8 cellular contexts compared by ENCODE assay signal in the genomic region with DNA sequence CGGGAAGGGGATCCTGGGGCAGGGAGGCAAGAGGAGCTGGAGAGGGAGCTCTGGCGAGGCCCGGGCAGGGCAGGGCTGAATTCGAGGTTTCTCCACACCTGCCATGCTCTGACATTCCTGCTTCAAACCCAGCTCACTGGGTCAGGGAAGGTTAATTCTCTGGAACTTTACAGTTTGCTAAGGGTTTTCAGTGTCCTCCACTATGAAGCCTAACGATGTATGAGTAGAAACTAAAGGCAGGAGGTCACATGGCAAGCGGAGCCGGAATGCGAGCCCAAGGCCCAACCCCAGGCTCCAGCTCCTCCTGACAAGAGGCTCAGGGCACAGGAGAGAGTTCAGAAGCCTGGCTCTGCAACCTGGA. TPM values are rescaled to one million over a fixed set of nuclear protein-coding genes. Genes with fewer than 3 reads are reported as not detected.
DNase-seq lines count a peak whose midpoint lies in the region; ATAC-seq and TF ChIP-seq lines count a peak whose summit lies in the region.
"Had no signal": no experiment of that assay in that cellular context is flagged by ENCODE, and none has a peak within 500 bp of the region (broad histone marks: within the 10 kb centered on the region; RNA-seq: fewer than 3 reads in every experiment).

No MANE protein-coding gene starts in this region.

- CTCF ChIA-PET in WTC11 (lab: Charles Lee), result interaction anchor here (0.8 to 8.0 kb wide), 27 partner anchors 9 to 269 kb away, joined by 3 to 177 read pairs (median 7); partner anchors contain the start of genes ACBD4, C1QL1, GFAP and NMT1

- no peak overlapping the region for H3K4me2 ChIP-seq in H9 (ENCODE audit: insufficient read depth, insufficient read length, low read length)

- no peak overlapping the region for H3T11ph ChIP-seq in H9 (ENCODE audit: low read length)

- H3K79me2 ChIP-seq in H9 (ENCODE audit: insufficient read depth, low read length), result no peaks in the 10 kb centered on the region

- peaks cover 2% of the 10 kb centered on the region for H4K20me1 ChIP-seq in H9 (ENCODE audit: control insufficient read depth, insufficient read depth, insufficient read length)

- no CpG with 5 or more reads among the region's 8 CpGs for WGBS in H9 (ENCODE audit: extremely low coverage, insufficient read length, low lambda C conversion rate)

- peaks cover 25 to 33% of the 10 kb centered on the region in 2 experiments for H3K4me1 Mint-ChIP-seq in H9
- H3K4me1 Mint-ChIP-seq in WTC11, result peaks cover 27% of the 10 kb centered on the region

- no peak overlapping the region for H3K14ac ChIP-seq in H9 (ENCODE audit: insufficient read depth, low read length)

- no peak overlapping the region for H2BK20ac ChIP-seq in H9 (ENCODE audit: low read depth, low read length, poor library complexity, severe bottlenecking)

- H3K27ac ChIP-seq in H9 (ENCODE audit: insufficient read length, low read depth, low read length) (no peak overlapping the region), stomach smooth muscle (ENCODE audit: low read length) (peak overlapping the region; percentile 86)

- H3K27ac Mint-ChIP-seq in H9 (no peak overlapping the region), WTC11 (no peak overlapping the region)
- H3K27ac Mint-ChIP-seq: activated CD4-positive, alpha-beta memory T cell treated with anti-CD3 and anti-CD28 coated beads for 36 hours had no signal

- DNase-seq in H9, result no peak
- DNase-seq in WTC11 (ENCODE audit: low spot score), result no peak
- DNase-seq in left colon, result no peak
- no peak for DNase-seq in amygdala (lab: John Stamatoyannopoulos, UW)
- DNase-seq in stimulated activated naive CD4-positive, alpha-beta T cell (lab: John Stamatoyannopoulos, UW), result no peak
- DNase-seq in HT-29 (ENCODE audit: low spot score), result no peak

- H3K18ac ChIP-seq in H9 (ENCODE audit: insufficient read length, low read depth, low read length), result no peak overlapping the region

- H2AK5ac ChIP-seq in H9 (ENCODE audit: insufficient read length, low read length), result no peak overlapping the region

- POLR2A ChIA-PET in WTC11 (lab: Charles Lee), result interaction anchor here (1.0 to 1.9 kb wide), 2 partner anchors 39 to 126 kb away, joined by 3 to 5 read pairs; partner anchors contain the start of genes HEXIM1 and NMT1

- H4K91ac ChIP-seq in H9 (ENCODE audit: insufficient read length, low read depth, low read length), result no peak overlapping the region

- H3K9me3 ChIP-seq in H9 (ENCODE audit: control insufficient read depth, low read depth, low read length) (no peaks in the 10 kb centered on the region), stomach smooth muscle (ENCODE audit: control insufficient read depth in 2 of 2, low read length in 2 of 2) (no peaks in the 10 kb centered on the region)

- H3K4me3 ChIP-seq in stomach smooth muscle (ENCODE audit: low read length in 2 of 2), result peak overlapping the region in 1 of 2 donors; percentile 71

- H3K4me3 Mint-ChIP-seq in H9, result no peak overlapping the region
- no peak overlapping the region for H3K4me3 Mint-ChIP-seq in WTC11

- H3K23me2 ChIP-seq in H9 (ENCODE audit: insufficient read length, low read depth, low read length, poor library complexity, severe bottlenecking), result peaks cover 14% of the 10 kb centered on the region

- no peak overlapping the region for H2BK15ac ChIP-seq in H9 (ENCODE audit: low read depth, low read length)

- H3K27me3 Mint-ChIP-seq in H9 (ENCODE audit: low read depth), result peaks cover 42% of the 10 kb centered on the region
- H3K27me3 Mint-ChIP-seq in WTC11 (ENCODE audit: low read depth), result peaks cover 39% of the 10 kb centered on the region

- H3K36me3 ChIP-seq in stomach smooth muscle (ENCODE audit: control insufficient read depth in 2 of 2, insufficient read depth in 2 of 2, low read length in 2 of 2), result peaks cover 3 to 7% of the 10 kb centered on the region in 2 donors

- H4K5ac ChIP-seq in H9 (ENCODE audit: insufficient read length, low read depth, low read length), result no peak overlapping the region

- H3K23ac ChIP-seq in H9 (ENCODE audit: insufficient read length, low read depth, low read length), result no peak overlapping the region

- H4K8ac ChIP-seq in H9 (replicated peaks; ENCODE audit: insufficient read length, low read depth, low read length), result no peak overlapping the region

- H3K56ac ChIP-seq in H9 (ENCODE audit: insufficient read length, low read depth, low read length), result no peak overlapping the region

- H2BK5ac ChIP-seq in H9 (ENCODE audit: insufficient read length, low read length), result no peak overlapping the region

- H2BK12ac ChIP-seq in H9 (ENCODE audit: insufficient read length, low read depth, low read length), result no peak overlapping the region

- H3K36me3 Mint-ChIP-seq in H9 (ENCODE audit: insufficient read depth in 1 of 3, low read depth in 3 of 3) (peaks cover 2 to 21% (median 15%) of the 10 kb centered on the region in 3 experiments; a peak in 6 of 7 replicates), WTC11 (peaks cover 10% of the 10 kb centered on the region; the same call in 1 of the 2 replicates)

- peak; percentile 7; the same call in 1 of the 3 replicates for TF ChIP-seq CTCF in H9 (conservative IDR thresholded peaks at IDR 0.05)
- no peak for TF ChIP-seq CTCF in WTC11 (IDR thresholded peaks at IDR 0.05)

- no peaks in the 10 kb centered on the region for H3K79me1 ChIP-seq in H9 (ENCODE audit: insufficient read depth, low read depth, low read length, poor library complexity, severe bottlenecking)

- ATAC-seq in WTC11 (no peak), left colon (peak; percentile 28)

- intact Hi-C loops in left colon (cut with DNase I, micrococcal nuclease), result loop anchor here in 1 of 2 donors (2.0 to 10.0 kb wide), 2 partner anchors 83 to 101 kb away; no protein-coding TSS in a partner anchor

- H2AFZ ChIP-seq in H9 (ENCODE audit: low read length), result no peak overlapping the region

- H3K9ac ChIP-seq in H9 (ENCODE audit: extremely low read depth, insufficient read length, low read length), result no peak overlapping the region
- H3K9ac ChIP-seq in stomach smooth muscle (ENCODE audit: low read length in 2 of 2), result peak overlapping the region; percentile 62 to 72

- no peaks in the 10 kb centered on the region; the same call in 1 of the 2 replicates for H3K4me1 ChIP-seq in H9 (ENCODE audit: insufficient read depth, low read length)
- peaks cover 46% of the 10 kb centered on the region for H3K4me1 ChIP-seq in stomach smooth muscle (ENCODE audit: control insufficient read depth, insufficient read depth, low read length)

- H2BK120ac ChIP-seq in H9 (ENCODE audit: low read depth, low read length, poor library complexity, severe bottlenecking), result no peak overlapping the region

- H3K27me3 ChIP-seq in H9 (ENCODE audit: insufficient read depth, low read length) (peaks cover 24% of the 10 kb centered on the region; the same call in 1 of the 2 replicates), stomach smooth muscle (ENCODE audit: control insufficient read depth in 1 of 2, insufficient read depth in 2 of 2, low read length in 2 of 2) (no peaks in the 10 kb centered on the region)

- no peak overlapping the region for H3K4ac ChIP-seq in H9 (ENCODE audit: low read depth, low read length)

- H3K9me3 Mint-ChIP-seq in H9 (no peaks in the 10 kb centered on the region; a peak in 2 of 5 replicates), WTC11 (no peaks in the 10 kb centered on the region)
- H3K9me3 Mint-ChIP-seq: activated CD4-positive, alpha-beta memory T cell treated with anti-CD3 and anti-CD28 coated beads for 36 hours had no signal

TF ChIP-seq in WTC11, 78 proteins besides CTCF, POLR2A, EP300 and RAD21:
- TF ChIP-seq MXD4 (CRISPR knock-in tag; IDR thresholded peaks at IDR 0.05; ENCODE audit: borderline replicate concordance) (no peak), SP1 (CRISPR knock-in tag; conservative IDR thresholded peaks at IDR 0.05) (0 out of 2 replicates have a peak, but pooled peaks have one; percentile 0)
TF ChIP-seq in WTC11: peak in this region for 1.

RNA-seq across cellular contexts. Expression of gene DCAKD, which starts 29.2 kb away (rescaled TPM):
- total RNA-seq in H9 (2021) (48.3 and 53.2 TPM in 2 replicates), WTC11 (2021) (57.7 to 59.2 TPM (median 58.7 TPM) in 3 replicates), left colon (10 to 100 TPM; 25.7 to 28.1 TPM)
- 44.9 and 49.8 TPM in 2 replicates for total RNA-seq in HT-29 (2014; rRNA removed; shearing (Covaris generic))

RNA-seq across cellular contexts. Expression of gene NMT1, which starts 38.8 kb away (rescaled TPM):
- total RNA-seq in H9 (2021) (150 and 151 TPM in 2 replicates), WTC11 (2021) (152 to 162 TPM (median 153 TPM) in 3 replicates), left colon (10 to 100 TPM; 48.2 to 69.5 TPM)
- 59.2 and 77.1 TPM in 2 replicates for total RNA-seq in HT-29 (2014; rRNA removed; shearing (Covaris generic))

RNA-seq across cellular contexts. Expression of gene C1QL1, which starts 54.2 kb away (rescaled TPM):
- total RNA-seq in H9 (2021), result 6.0 and 6.4 TPM in 2 replicates
- 13.4 to 16.8 TPM (median 15.6 TPM) in 3 replicates for total RNA-seq in WTC11 (2021)
- 1 to 10 TPM in 1 of 2 donors, under 1 TPM in 1; 0.58 to 3.1 TPM for total RNA-seq in left colon
- 0.05 TPM in 1 of 2 replicates, not detected in the other for total RNA-seq in HT-29 (2014; rRNA removed; shearing (Covaris generic))
